ENCODE assay signal across 30 cellular contexts in the genomic region with DNA sequence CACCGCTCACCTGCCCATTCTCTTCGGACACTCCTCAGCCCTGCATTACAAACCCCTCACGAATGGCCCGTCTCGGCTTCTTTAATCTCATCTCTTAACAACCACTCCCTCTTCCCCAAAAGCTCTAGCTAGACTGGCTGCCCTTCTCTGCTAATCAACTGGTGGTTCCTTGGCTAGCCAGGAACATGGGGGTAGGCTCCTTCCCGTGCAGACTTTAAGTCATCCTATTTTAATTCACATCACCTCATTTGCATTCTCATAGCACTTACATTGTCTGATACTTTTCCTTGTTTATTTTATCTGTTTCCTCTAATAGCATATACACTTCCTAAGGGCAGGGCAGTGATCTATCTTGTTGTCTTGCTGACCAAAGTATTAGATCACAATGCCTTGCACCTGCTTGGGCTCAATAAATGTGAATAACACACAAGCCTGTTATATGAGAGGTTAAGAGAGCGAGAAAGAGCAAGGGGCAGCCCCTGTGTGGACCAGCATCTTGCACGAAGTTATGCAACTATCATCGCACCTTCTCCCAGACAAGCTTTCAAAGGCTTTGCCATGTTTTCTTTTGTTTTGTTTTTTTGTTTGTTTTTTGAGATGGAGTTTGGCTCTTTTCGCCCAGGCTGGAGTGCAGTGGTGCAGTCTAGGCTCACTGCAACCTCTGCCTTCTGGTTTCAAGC. TPM values are rescaled to one million over a fixed set of nuclear protein-coding genes. Genes with fewer than 3 reads are reported as not detected.
DNase-seq lines count a peak whose midpoint lies in the region; ATAC-seq and TF ChIP-seq lines count a peak whose summit lies in the region.
"Had no signal": no experiment of that assay in that cellular context is flagged by ENCODE, and none has a peak within 500 bp of the region (broad histone marks: within the 10 kb centered on the region; RNA-seq: fewer than 3 reads in every experiment).

No MANE protein-coding gene starts in this region.

- peaks cover 49% of the 10 kb centered on the region for H3K36me3 Mint-ChIP-seq in activated T-cell treated with anti-CD3 and anti-CD28 coated beads, Interleukin-2, amount 50 U/mL, for 24 hours (ENCODE audit: low read depth)
- H3K36me3 Mint-ChIP-seq in endothelial cell (ENCODE audit: low read depth, unreplicated experiment) = peaks cover 33% of the 10 kb centered on the region
- peaks cover 10 to 39% (median 27%) of the 10 kb centered on the region in 5 donors for H3K36me3 Mint-ChIP-seq in naive thymus-derived CD4-positive, alpha-beta T cell

- H3K9me3 Mint-ChIP-seq in activated T-cell treated with anti-CD3 and anti-CD28 coated beads, Interleukin-2, amount 50 U/mL, for 24 hours = peaks cover 9% of the 10 kb centered on the region
- H3K9me3 Mint-ChIP-seq in endothelial cell (ENCODE audit: unreplicated experiment) = no peaks in the 10 kb centered on the region
- peaks cover 0 to 10% (median 3%) of the 10 kb centered on the region in 11 donors for H3K9me3 Mint-ChIP-seq in naive thymus-derived CD4-positive, alpha-beta T cell

- no peak for DNase-seq in activated T-cell treated with anti-CD3 and anti-CD28 coated beads, Interleukin-2, amount 50 U/mL, for 24 hours
- DNase-seq in activated T-cell treated with anti-CD3 and anti-CD28 coated beads for 4 hours (no peak), NT2/D1 (ENCODE audit: low read depth, low spot score) (peak; percentile 52), endothelial cell (ENCODE audit: low spot score) (no peak), left ventricle myocardium inferior (no peak)
- no peak for DNase-seq in naive thymus-derived CD4-positive, alpha-beta T cell
- DNase-seq in NK-92 treated with Interleukin-12 subunit alpha and Interleukin-12 subunit beta, amount 100 ng/mL, for 24 hours (lab: John Stamatoyannopoulos, UW) = no peak
- DNase-seq: activated CD4-positive, alpha-beta memory T cell treated with anti-CD3 and anti-CD28 coated beads for 36 hours; activated CD4-positive, CD25-positive, alpha-beta regulatory T cell; activated gamma-delta T cell treated with Interleukin-2 at 50 U/mL for 16 hours; amygdala; DMS79; IMR-90; left cardiac atrium; NCI-H1105; NCI-H2081; NCI-H226; NCI-H774; stimulated activated CD4-positive, alpha-beta T cell treated with anti-CD3 and anti-CD28 coated beads, Interleukin-2, amount 100 ng/mL, for 24 hours; T-helper 9 cell; upper lobe of left lung had no signal

- H3K27me3 Mint-ChIP-seq in activated T-cell treated with anti-CD3 and anti-CD28 coated beads, Interleukin-2, amount 50 U/mL, for 24 hours = no peaks in the 10 kb centered on the region
- peaks cover 5% of the 10 kb centered on the region for H3K27me3 Mint-ChIP-seq in endothelial cell (ENCODE audit: unreplicated experiment)
- no peaks in the 10 kb centered on the region for H3K27me3 Mint-ChIP-seq in naive thymus-derived CD4-positive, alpha-beta T cell
- H3K27me3 Mint-ChIP-seq: activated CD4-positive, alpha-beta memory T cell treated with anti-CD3 and anti-CD28 coated beads for 36 hours; memory B cell had no signal

- H3K4me3 ChIP-seq in NT2/D1 (ENCODE audit: insufficient read length, low read depth) = no peak overlapping the region
- H3K4me3 ChIP-seq in naive thymus-derived CD4-positive, alpha-beta T cell (ENCODE audit: low read length) = no peak overlapping the region
- no peak overlapping the region for H3K4me3 ChIP-seq in left ventricle myocardium inferior
- H3K4me3 ChIP-seq: cardiac muscle cell, coronary artery, skin epidermis, upper lobe of left lung had no signal

- TF ChIP-seq CTCF in endothelial cell (IDR thresholded peaks at IDR 0.05; ENCODE audit: unreplicated experiment) (no peak), left ventricle myocardium inferior (IDR thresholded peaks at IDR 0.05; ENCODE audit: borderline replicate concordance) (no peak)

- H3K4me1 Mint-ChIP-seq in activated T-cell treated with anti-CD3 and anti-CD28 coated beads, Interleukin-2, amount 50 U/mL, for 24 hours (ENCODE audit: low read depth) = peaks cover 9% of the 10 kb centered on the region
- peaks cover 21% of the 10 kb centered on the region for H3K4me1 Mint-ChIP-seq in endothelial cell (ENCODE audit: unreplicated experiment)
- H3K4me1 Mint-ChIP-seq in naive thymus-derived CD4-positive, alpha-beta T cell = peaks cover 8 to 19% (median 12%) of the 10 kb centered on the region in 7 donors

- H3K9me3 ChIP-seq in NT2/D1 (ENCODE audit: insufficient read depth, low read length) (peaks cover 18% of the 10 kb centered on the region; the same call in 1 of the 2 replicates), left ventricle myocardium inferior (replicated peaks) (peaks cover 10% of the 10 kb centered on the region)
- H3K9me3 ChIP-seq in naive thymus-derived CD4-positive, alpha-beta T cell (ENCODE audit: control insufficient read depth in 2 of 3, low read length in 3 of 3) = peaks cover 0 to 9% (median 8%) of the 10 kb centered on the region in 3 experiments

- H3K27ac Mint-ChIP-seq in activated T-cell treated with anti-CD3 and anti-CD28 coated beads, Interleukin-2, amount 50 U/mL, for 24 hours = peak overlapping the region; percentile 11
- peak overlapping the region; percentile 89 for H3K27ac Mint-ChIP-seq in endothelial cell (ENCODE audit: unreplicated experiment)
- H3K27ac Mint-ChIP-seq in naive thymus-derived CD4-positive, alpha-beta T cell = peak overlapping the region in 5 of 9 donors; percentile 6 to 74 (median 38)
- H3K27ac Mint-ChIP-seq: activated CD4-positive, alpha-beta memory T cell treated with anti-CD3 and anti-CD28 coated beads for 36 hours had no signal

- H3K27me3 ChIP-seq in NT2/D1 (ENCODE audit: insufficient read depth, insufficient read length) = no peaks in the 10 kb centered on the region
- no peaks in the 10 kb centered on the region for H3K27me3 ChIP-seq in naive thymus-derived CD4-positive, alpha-beta T cell (ENCODE audit: control insufficient read depth in 2 of 2, insufficient read depth in 2 of 2, low read length in 2 of 2)
- no peaks in the 10 kb centered on the region for H3K27me3 ChIP-seq in left ventricle myocardium inferior (ENCODE audit: low read depth)
- H3K27me3 ChIP-seq: cardiac muscle cell, upper lobe of left lung had no signal

- ATAC-seq in naive thymus-derived CD4-positive, alpha-beta T cell = no peak
- no peak for ATAC-seq in GM21381 (IDR thresholded peaks at IDR 0.05; ENCODE audit: unreplicated experiment)
- ATAC-seq: left cardiac atrium, Right ventricle myocardium inferior had no signal

- POLR2A ChIA-PET in naive thymus-derived CD4-positive, alpha-beta T cell (lab: Charles Lee) = interaction anchor here (1.2 to 12.0 kb wide), 2 partner anchors 9 to 62 kb away, joined by 4 to 86 read pairs; a partner anchor contains a TSS

- H3K36me3 ChIP-seq in NT2/D1 (ENCODE audit: insufficient read depth, insufficient read length, low read length) = peaks cover 38% of the 10 kb centered on the region
- H3K36me3 ChIP-seq in naive thymus-derived CD4-positive, alpha-beta T cell (ENCODE audit: control insufficient read depth in 2 of 3, insufficient read depth in 3 of 3, low read length in 3 of 3) = peaks cover 12 to 36% (median 20%) of the 10 kb centered on the region in 3 experiments
- peaks cover 36% of the 10 kb centered on the region for H3K36me3 ChIP-seq in left ventricle myocardium inferior

- CTCF ChIA-PET in naive thymus-derived CD4-positive, alpha-beta T cell (lab: Charles Lee) = interaction anchor here (1.0 kb wide), 1 partner anchor 10 kb away, joined by 7 read pairs; a partner anchor contains a TSS

- H3K27ac ChIP-seq in naive thymus-derived CD4-positive, alpha-beta T cell (ENCODE audit: low read depth, low read length) = no peak overlapping the region
- no peak overlapping the region for H3K27ac ChIP-seq in left ventricle myocardium inferior (replicated peaks)
- H3K27ac ChIP-seq: cardiac muscle cell, coronary artery, HL-60, skin epidermis, upper lobe of left lung had no signal

- no peak overlapping the region for H3K9ac ChIP-seq in NT2/D1 (ENCODE audit: insufficient read length, low read depth)

- intact Hi-C loops in naive thymus-derived CD4-positive, alpha-beta T cell (cut with micrococcal nuclease) = no loop called here
- intact Hi-C loops in left ventricle myocardium inferior (cut with micrococcal nuclease) = no loop called here

- no peak overlapping the region for H3K4me3 Mint-ChIP-seq in activated T-cell treated with anti-CD3 and anti-CD28 coated beads, Interleukin-2, amount 50 U/mL, for 24 hours
- peak overlapping the region; percentile 34 for H3K4me3 Mint-ChIP-seq in endothelial cell (ENCODE audit: unreplicated experiment)
- no peak overlapping the region for H3K4me3 Mint-ChIP-seq in naive thymus-derived CD4-positive, alpha-beta T cell
- H3K4me3 Mint-ChIP-seq: activated CD4-positive, alpha-beta memory T cell treated with anti-CD3 and anti-CD28 coated beads for 36 hours; memory B cell had no signal

- H3K4me1 ChIP-seq in NT2/D1 (ENCODE audit: insufficient read depth, insufficient read length) (no peaks in the 10 kb centered on the region), left ventricle myocardium inferior (no peaks in the 10 kb centered on the region)
- no peaks in the 10 kb centered on the region for H3K4me1 ChIP-seq in naive thymus-derived CD4-positive, alpha-beta T cell (ENCODE audit: control insufficient read depth in 2 of 2, insufficient read depth in 2 of 2, low read length in 2 of 2)

RNA-seq across cellular contexts. Expression of a gene that starts 9.8 kb away (rescaled TPM):
- total RNA-seq in endothelial cell (ENCODE audit: unreplicated experiment) (95.5 TPM), left ventricle myocardium inferior (11.7 TPM)
- total RNA-seq in naive thymus-derived CD4-positive, alpha-beta T cell = 100 to 1,000 TPM in 3 of 5 experiments, 10 to 100 TPM in 2; 57.9 to 226 (median 104) TPM
- polyA plus RNA-seq in naive thymus-derived CD4-positive, alpha-beta T cell = 10 to 100 TPM; 30.9 to 32.5 TPM

RNA-seq across cellular contexts. Expression of a gene that starts 10.7 kb away (rescaled TPM):
- total RNA-seq in endothelial cell (ENCODE audit: unreplicated experiment) (21.3 TPM), left ventricle myocardium inferior (4.7 TPM)
- 10 to 100 TPM in 2 of 5 experiments, 1 to 10 TPM in 3; 6.7 to 21.1 (median 9.6) TPM for total RNA-seq in naive thymus-derived CD4-positive, alpha-beta T cell
- 10 to 100 TPM in 1 of 2 donors, 1 to 10 TPM in 1; 9.6 to 18.9 TPM for polyA plus RNA-seq in naive thymus-derived CD4-positive, alpha-beta T cell

RNA-seq across cellular contexts. Expression of a gene that starts 26.8 kb away (rescaled TPM):
- total RNA-seq in endothelial cell (ENCODE audit: unreplicated experiment) = 10.4 TPM
- total RNA-seq in naive thymus-derived CD4-positive, alpha-beta T cell = 1 to 10 TPM in 1 of 5 experiments, under 1 TPM in 4; 0.12 to 1.1 (median 0.29) TPM
- polyA plus RNA-seq in naive thymus-derived CD4-positive, alpha-beta T cell = not detected
- 2.8 TPM for total RNA-seq in left ventricle myocardium inferior
- total RNA-seq: IMR-90, myocyte, OCI-LY7 had no signal

RNA-seq across cellular contexts. Expression of a gene that starts 27.5 kb away (rescaled TPM):
- 61.9 TPM for total RNA-seq in endothelial cell (ENCODE audit: unreplicated experiment)
- total RNA-seq in naive thymus-derived CD4-positive, alpha-beta T cell = not detected
- not detected for polyA plus RNA-seq in naive thymus-derived CD4-positive, alpha-beta T cell
- total RNA-seq in left ventricle myocardium inferior = not detected
- total RNA-seq: activated CD4-positive, alpha-beta memory T cell treated with anti-CD3 and anti-CD28 coated beads for 36 hours had no signal

RNA-seq across cellular contexts. Expression of a gene that starts 40.0 kb away (rescaled TPM):
- total RNA-seq in endothelial cell (ENCODE audit: unreplicated experiment) (0.72 TPM), left ventricle myocardium inferior (0.33 TPM)
- total RNA-seq in naive thymus-derived CD4-positive, alpha-beta T cell = under 1 TPM in 1 of 5 experiments, not detected in 4; 0.03 TPM
- polyA plus RNA-seq in naive thymus-derived CD4-positive, alpha-beta T cell = not detected
- total RNA-seq: activated CD4-positive, alpha-beta memory T cell treated with anti-CD3 and anti-CD28 coated beads for 36 hours; OCI-LY7; Right ventricle myocardium inferior had no signal

Comparison
In these comparisons a context has a peak if more than half of its experiments do, and no peak if none do; other contexts are left out.
1. H3K27ac Mint-ChIP-seq: peak in every context shown above with its lines; median percentile 89 in endothelial cell; 38 in naive thymus-derived CD4-positive, alpha-beta T cell; 11 in activated T-cell treated with anti-CD3 and anti-CD28 coated beads, Interleukin-2, amount 50 U/mL, for 24 hours.